ENCODE assay signal across 24 cellular contexts in genomic region chr5:112379541-112380325, GRCh38. TPM values are rescaled to one million over a fixed set of nuclear protein-coding genes. Genes with fewer than 3 reads are reported as not detected.
DNase-seq lines count a peak whose midpoint lies in the region; ATAC-seq, FAIRE-seq and TF ChIP-seq lines count a peak whose summit lies in the region.
"Had no signal": no experiment of that assay in that cellular context is flagged by ENCODE, and none has a peak within 500 bp of the region (broad histone marks: within the 10 kb centered on the region; RNA-seq: fewer than 3 reads in every experiment).

No MANE protein-coding gene starts in this region.

- H2AFZ ChIP-seq in endothelial cell of umbilical vein (ENCODE audit: low read depth, low read length), result no peak overlapping the region

- H3K27me3 ChIP-seq in SJCRH30 (no peaks in the 10 kb centered on the region), endothelial cell of umbilical vein (ENCODE audit: control insufficient read depth in 2 of 2, insufficient read depth in 2 of 2, low read length in 2 of 2) (no peaks in the 10 kb centered on the region)
- H3K27me3 ChIP-seq: BLaER1, Peyer's patch had no signal

- DNase-seq in SJCRH30 (peak; percentile 76 to 82), endothelial cell of umbilical vein (ENCODE audit: low read depth, low spot score) (no peak), myocyte (ENCODE audit: low read depth) (peak; percentile 5), sciatic nerve (ENCODE audit: low spot score) (no peak), ACHN (no peak), GM03348 (ENCODE audit: low spot score) (no peak), DMS 273 treated with DMSO at 0.1 percent for 48 hours (lab: John Stamatoyannopoulos, UW) (no peak)
- DNase-seq: Caco-2; CD4-positive, alpha-beta T cell; DMS153; KG1; NCI-H1092; NCI-H146; NCI-H2029; NCI-H2227 treated with DMSO at 0.1 percent for 48 hours; NCI-H510A; NK-92 treated with Interleukin-12 subunit alpha and Interleukin-12 subunit beta, amount 100 ng/mL, for 24 hours; Peyer's patch had no signal

- peak; percentile 56 for ATAC-seq in sciatic nerve
- ATAC-seq: HCT116 had no signal

- no peaks in the 10 kb centered on the region for H3K9me3 ChIP-seq in SJCRH30 (replicated peaks)
- no peaks in the 10 kb centered on the region for H3K9me3 ChIP-seq in endothelial cell of umbilical vein (replicated peaks; ENCODE audit: control insufficient read depth, insufficient read depth, low read length)
- H3K9me3 ChIP-seq: BLaER1, Caco-2, Peyer's patch had no signal

- no peaks in the 10 kb centered on the region for H4K20me1 ChIP-seq in endothelial cell of umbilical vein (replicated peaks; ENCODE audit: control insufficient read depth, extremely low read depth, insufficient read depth, low read length)
- H4K20me1 ChIP-seq: BLaER1 had no signal

- TF ChIP-seq POLR2A in endothelial cell of umbilical vein (IDR thresholded peaks at IDR 0.05; ENCODE audit: low read depth, low read length), result no peak

- no TSS peak for BruUV-seq in endothelial cell of umbilical vein (replicated peaks; lab: Mats Ljungman, UMichigan)

- dilution Hi-C loops in endothelial cell of umbilical vein (cut with MboI; ENCODE audit: extremely low pct_ligation_motif_present, low sequenced_read_pairs), result no loop called here

- in situ Hi-C loops in ACHN (cut with HindIII; ENCODE audit: low pct_ligation_motif_present, low pct_unique_long_range_greater_than_20kb, low sequenced_read_pairs), result no loop called here

- intact Hi-C loops in endothelial cell of umbilical vein (cut with micrococcal nuclease) (no loop called here), sciatic nerve (cut with DNase I) (no loop called here)

- H3K9ac ChIP-seq in endothelial cell of umbilical vein (replicated peaks; ENCODE audit: extremely low read depth, insufficient read depth, low read length), result no peak overlapping the region
- H3K9ac ChIP-seq: BLaER1 had no signal

- no peaks in the 10 kb centered on the region for H3K79me2 ChIP-seq in endothelial cell of umbilical vein (ENCODE audit: control insufficient read depth, insufficient read depth, low read length)

- no peaks in the 10 kb centered on the region for H3K36me3 ChIP-seq in SJCRH30
- H3K36me3 ChIP-seq in endothelial cell of umbilical vein (ENCODE audit: control insufficient read depth in 2 of 2, extremely low read depth in 1 of 2, insufficient read depth in 2 of 2, low read length in 2 of 2), result no peaks in the 10 kb centered on the region
- H3K36me3 ChIP-seq: BLaER1, Peyer's patch had no signal

- H3K9me1 ChIP-seq in endothelial cell of umbilical vein (replicated peaks; ENCODE audit: control insufficient read depth, extremely low read depth, insufficient read depth, low read length), result no peaks in the 10 kb centered on the region

- no peak for TF ChIP-seq CTCF in endothelial cell of umbilical vein (IDR thresholded peaks at IDR 0.05; ENCODE audit: extremely low read depth in 1 of 2, insufficient read depth in 1 of 2, low read depth in 1 of 2, low read length in 2 of 2)

- POLR2A ChIA-PET in endothelial cell of umbilical vein (lab: Charles Lee), result no interaction called here

- H3K27ac ChIP-seq in SJCRH30 (peak overlapping the region; percentile 42), endothelial cell of umbilical vein (ENCODE audit: insufficient read depth, low read depth, low read length) (no peak overlapping the region)
- H3K27ac ChIP-seq: BLaER1, Peyer's patch had no signal

- CTCF ChIA-PET in endothelial cell of umbilical vein (lab: Charles Lee), result no interaction called here

- H3K4me3 ChIP-seq in SJCRH30 (no peak overlapping the region), endothelial cell of umbilical vein (replicated peaks in 1 of 3; ENCODE audit: insufficient read depth in 1 of 3, low read depth in 1 of 3, low read length in 3 of 3) (no peak overlapping the region)
- H3K4me3 ChIP-seq: BLaER1, Peyer's patch had no signal

- H3K4me2 ChIP-seq in endothelial cell of umbilical vein (ENCODE audit: insufficient read depth, low read length), result no peak overlapping the region
- H3K4me2 ChIP-seq: BLaER1 had no signal

- peak; percentile 70 for FAIRE-seq in endothelial cell of umbilical vein (lab: Jason Lieb, UNC)
- FAIRE-seq: GM19239, H1, HTR-8/SVneo had no signal

- peaks cover 23% of the 10 kb centered on the region for H3K4me1 ChIP-seq in SJCRH30
- H3K4me1 ChIP-seq in endothelial cell of umbilical vein (ENCODE audit: control insufficient read depth, extremely low read depth, insufficient read depth, low read length), result no peaks in the 10 kb centered on the region
- H3K4me1 ChIP-seq: BLaER1, Caco-2, Peyer's patch had no signal

TF ChIP-seq in endothelial cell of umbilical vein, 7 proteins besides CTCF, POLR2A, EP300 and RAD21:
- TF ChIP-seq MYC (IDR thresholded peaks at IDR 0.05; ENCODE audit: low read depth, low read length) (no peak), EZH2 (IDR thresholded peaks at IDR 0.05; ENCODE audit: borderline replicate concordance, low read depth, low read length, severe bottlenecking) (no peak), POLR2AphosphoS5 (IDR thresholded peaks at IDR 0.05; ENCODE audit: insufficient read depth, low read depth, low read length) (no peak), MAX (IDR thresholded peaks at IDR 0.05; ENCODE audit: insufficient read depth, insufficient read length) (no peak), JUN (IDR thresholded peaks at IDR 0.05; ENCODE audit: borderline replicate concordance, insufficient read depth, insufficient read length, low read depth) (no peak), FOS (IDR thresholded peaks at IDR 0.05; ENCODE audit: borderline replicate concordance, insufficient read depth, low read length) (no peak), GATA2 (IDR thresholded peaks at IDR 0.05; ENCODE audit: insufficient read depth, insufficient read length, low read depth, low read length) (no peak)

RNA-seq across cellular contexts. Expression of gene EPB41L4A, which starts 39.3 kb away (rescaled TPM):
- 1.7 TPM in 2 replicates for total RNA-seq in SJCRH30 (2014; rRNA removed; shearing (Covaris generic))
- total RNA-seq in endothelial cell of umbilical vein (17.9 and 18.0 TPM in 2 replicates), myocyte (0.86 TPM in 1 of 2 replicates, not detected in the other), sciatic nerve (29.4 TPM)
- polyA plus RNA-seq in endothelial cell of umbilical vein, result 4.2 and 6.0 TPM in 2 replicates
- 3.9 and 4.4 TPM in 2 replicates for polyA plus RNA-seq in endothelial cell of umbilical vein (2011; cell fraction: cytosol; rRNA removed)
- 13.6 and 13.7 TPM in 2 replicates for polyA plus RNA-seq in endothelial cell of umbilical vein (2011; cell fraction: nucleus; rRNA removed)
- 7.8 and 10.2 TPM in 2 replicates for polyA plus RNA-seq in endothelial cell of umbilical vein (2012)
- polyA minus RNA-seq in endothelial cell of umbilical vein, result 12.5 and 21.7 TPM in 2 replicates
- polyA minus RNA-seq in endothelial cell of umbilical vein (2011; cell fraction: cytosol; rRNA and poly(A)+ RNA removed), result 3.9 TPM
- 50.6 and 62.4 TPM in 2 replicates for polyA minus RNA-seq in endothelial cell of umbilical vein (2011; cell fraction: nucleus; rRNA and poly(A)+ RNA removed)
- 0.05 TPM for polyA plus RNA-seq in myocyte (2012)
- total RNA-seq: G401 had no signal

Comparison
In these comparisons a context has a peak if more than half of its experiments do, and no peak if none do; other contexts are left out.
1. DNase-seq: peak in SJCRH30 (2 of 2) and myocyte (single experiment); none in endothelial cell of umbilical vein (single experiment), sciatic nerve (single experiment), ACHN (single experiment), GM03348 (single experiment) and DMS 273 treated with DMSO at 0.1 percent for 48 hours (single experiment).